1 cellular context compared by ENCODE assay signal in the genomic region with DNA sequence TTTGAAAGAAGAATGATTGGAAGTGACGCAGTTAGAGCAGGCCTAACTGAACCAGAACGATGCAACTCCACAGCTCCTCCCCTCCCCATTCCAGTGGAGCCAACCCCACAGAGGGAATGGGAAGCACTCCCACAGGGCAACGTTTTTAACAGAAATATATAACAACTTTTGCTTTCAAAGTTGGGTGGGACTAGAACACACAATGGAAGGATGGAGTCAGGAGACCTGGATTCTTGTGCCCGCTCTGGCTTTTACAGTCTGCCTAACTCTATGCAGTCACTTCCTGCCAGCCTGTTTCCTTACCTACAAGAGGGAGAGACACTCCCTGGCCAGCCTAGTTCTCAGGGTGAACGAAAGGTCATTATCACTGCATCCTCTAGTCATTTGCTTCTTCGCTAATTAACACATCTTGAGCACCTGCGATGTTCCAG.
TF ChIP-seq lines count a peak whose summit lies in the region.

No MANE protein-coding gene starts in this region.

TF ChIP-seq in WTC11, 78 proteins besides CTCF, POLR2A, EP300 and RAD21 (continued from another document):
- TF ChIP-seq, protein P1, sequence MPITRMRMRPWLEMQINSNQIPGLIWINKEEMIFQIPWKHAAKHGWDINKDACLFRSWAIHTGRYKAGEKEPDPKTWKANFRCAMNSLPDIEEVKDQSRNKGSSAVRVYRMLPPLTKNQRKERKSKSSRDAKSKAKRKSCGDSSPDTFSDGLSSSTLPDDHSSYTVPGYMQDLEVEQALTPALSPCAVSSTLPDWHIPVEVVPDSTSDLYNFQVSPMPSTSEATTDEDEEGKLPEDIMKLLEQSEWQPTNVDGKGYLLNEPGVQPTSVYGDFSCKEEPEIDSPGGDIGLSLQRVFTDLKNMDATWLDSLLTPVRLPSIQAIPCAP (CRISPR knock-in tag; IDR thresholded peaks at IDR 0.05): no peak
- TF ChIP-seq ETV6 (CRISPR knock-in tag; IDR thresholded peaks at IDR 0.05) (no peak), NFYB (CRISPR knock-in tag; conservative IDR thresholded peaks at IDR 0.05; ENCODE audit: low read depth) (no peak), MXD4 (CRISPR knock-in tag; IDR thresholded peaks at IDR 0.05; ENCODE audit: borderline replicate concordance) (no peak), ZNF263 (CRISPR knock-in tag; IDR thresholded peaks at IDR 0.05; ENCODE audit: low read depth) (no peak)
- TF ChIP-seq, protein P2, sequence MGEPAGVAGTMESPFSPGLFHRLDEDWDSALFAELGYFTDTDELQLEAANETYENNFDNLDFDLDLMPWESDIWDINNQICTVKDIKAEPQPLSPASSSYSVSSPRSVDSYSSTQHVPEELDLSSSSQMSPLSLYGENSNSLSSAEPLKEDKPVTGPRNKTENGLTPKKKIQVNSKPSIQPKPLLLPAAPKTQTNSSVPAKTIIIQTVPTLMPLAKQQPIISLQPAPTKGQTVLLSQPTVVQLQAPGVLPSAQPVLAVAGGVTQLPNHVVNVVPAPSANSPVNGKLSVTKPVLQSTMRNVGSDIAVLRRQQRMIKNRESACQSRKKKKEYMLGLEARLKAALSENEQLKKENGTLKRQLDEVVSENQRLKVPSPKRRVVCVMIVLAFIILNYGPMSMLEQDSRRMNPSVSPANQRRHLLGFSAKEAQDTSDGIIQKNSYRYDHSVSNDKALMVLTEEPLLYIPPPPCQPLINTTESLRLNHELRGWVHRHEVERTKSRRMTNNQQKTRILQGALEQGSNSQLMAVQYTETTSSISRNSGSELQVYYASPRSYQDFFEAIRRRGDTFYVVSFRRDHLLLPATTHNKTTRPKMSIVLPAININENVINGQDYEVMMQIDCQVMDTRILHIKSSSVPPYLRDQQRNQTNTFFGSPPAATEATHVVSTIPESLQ (CRISPR knock-in tag; IDR thresholded peaks at IDR 0.05): no peak
- TF ChIP-seq, protein P3, sequence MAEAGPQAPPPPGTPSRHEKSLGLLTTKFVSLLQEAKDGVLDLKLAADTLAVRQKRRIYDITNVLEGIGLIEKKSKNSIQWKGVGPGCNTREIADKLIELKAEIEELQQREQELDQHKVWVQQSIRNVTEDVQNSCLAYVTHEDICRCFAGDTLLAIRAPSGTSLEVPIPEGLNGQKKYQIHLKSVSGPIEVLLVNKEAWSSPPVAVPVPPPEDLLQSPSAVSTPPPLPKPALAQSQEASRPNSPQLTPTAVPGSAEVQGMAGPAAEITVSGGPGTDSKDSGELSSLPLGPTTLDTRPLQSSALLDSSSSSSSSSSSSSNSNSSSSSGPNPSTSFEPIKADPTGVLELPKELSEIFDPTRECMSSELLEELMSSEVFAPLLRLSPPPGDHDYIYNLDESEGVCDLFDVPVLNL (CRISPR knock-in tag; IDR thresholded peaks at IDR 0.05; ENCODE audit: borderline replicate concordance, low read depth): no peak
TF ChIP-seq in WTC11: peak in this region for 0.
